ENCODE assay signal across 8 cellular contexts in genomic region chr3:9395570-9396300, GRCh38. TPM values are rescaled to one million over a fixed set of nuclear protein-coding genes. Genes with fewer than 3 reads are reported as not detected.
DNase-seq lines count a peak whose midpoint lies in the region; ATAC-seq and TF ChIP-seq lines count a peak whose summit lies in the region.

No MANE protein-coding gene starts in this region.

- H3K27me3 Mint-ChIP-seq in dendritic cell treated with granulocyte-macrophage colony-stimulating factor and Interleukin-4, amounts not matched to agents 40 ng/mL and 50 ng/mL, for 4 days, result no peaks in the 10 kb centered on the region
- peaks cover 0 to 4% (median 0%) of the 10 kb centered on the region in 5 donors for H3K27me3 Mint-ChIP-seq in naive thymus-derived CD8-positive, alpha-beta T cell

- H3K9me3 ChIP-seq in BE2C (no peaks in the 10 kb centered on the region), MG63 (no peaks in the 10 kb centered on the region)

- H3K9me3 Mint-ChIP-seq in dendritic cell treated with granulocyte-macrophage colony-stimulating factor and Interleukin-4, amounts not matched to agents 40 ng/mL and 50 ng/mL, for 4 days, result no peaks in the 10 kb centered on the region
- H3K9me3 Mint-ChIP-seq in naive thymus-derived CD8-positive, alpha-beta T cell, result no peaks in the 10 kb centered on the region

- peaks cover 67% of the 10 kb centered on the region for H3K36me3 Mint-ChIP-seq in dendritic cell treated with granulocyte-macrophage colony-stimulating factor and Interleukin-4, amounts not matched to agents 40 ng/mL and 50 ng/mL, for 4 days (ENCODE audit: low read depth)
- H3K36me3 Mint-ChIP-seq in naive thymus-derived CD8-positive, alpha-beta T cell, result peaks cover 0 to 48% (median 12%) of the 10 kb centered on the region in 3 donors

- peak overlapping the region; percentile 93 for H3K27ac Mint-ChIP-seq in dendritic cell treated with granulocyte-macrophage colony-stimulating factor and Interleukin-4, amounts not matched to agents 40 ng/mL and 50 ng/mL, for 4 days
- H3K27ac Mint-ChIP-seq in naive thymus-derived CD8-positive, alpha-beta T cell, result peak overlapping the region; percentile 94 to 99 (median 98)

- peak overlapping the region; percentile 93 for H3K4me3 Mint-ChIP-seq in dendritic cell treated with granulocyte-macrophage colony-stimulating factor and Interleukin-4, amounts not matched to agents 40 ng/mL and 50 ng/mL, for 4 days
- peak overlapping the region; percentile 89 to 99 (median 96) for H3K4me3 Mint-ChIP-seq in naive thymus-derived CD8-positive, alpha-beta T cell

- H3K4me1 ChIP-seq in BE2C, result peaks cover 2% of the 10 kb centered on the region; the same call in 1 of the 2 replicates

- POLR2A ChIA-PET in naive thymus-derived CD8-positive, alpha-beta T cell (lab: Charles Lee), result interaction anchor here (0.6 to 5.1 kb wide), 16 partner anchors 9 to 798 kb away, joined by 3 to 131 read pairs (median 7); partner anchors contain the start of genes BRPF1, MTMR14 and THUMPD3

- peaks cover 59% of the 10 kb centered on the region for H3K4me1 Mint-ChIP-seq in dendritic cell treated with granulocyte-macrophage colony-stimulating factor and Interleukin-4, amounts not matched to agents 40 ng/mL and 50 ng/mL, for 4 days (ENCODE audit: low read depth)
- H3K4me1 Mint-ChIP-seq in naive thymus-derived CD8-positive, alpha-beta T cell, result peaks cover 46 to 78% (median 72%) of the 10 kb centered on the region in 4 donors

- H3K36me3 ChIP-seq in BE2C, result peaks cover 28% of the 10 kb centered on the region
- H3K36me3 ChIP-seq in MG63, result peaks cover 52% of the 10 kb centered on the region

- H3K4me3 ChIP-seq in BE2C (ENCODE audit: low read depth, low read length) (peak overlapping the region; percentile 68), MG63 (peak overlapping the region; percentile 68)

- TF ChIP-seq CTCF in BE2C (IDR thresholded peaks at IDR 0.05; ENCODE audit: low read depth, low read length), result no peak

- DNase-seq in BE2C (no peak), MG63 (no peak), EL (no peak)
- no peak for DNase-seq in naive thymus-derived CD8-positive, alpha-beta T cell
- no peak for DNase-seq in stimulated activated CD4-positive, alpha-beta T cell treated with anti-CD3 and anti-CD28 coated beads, Interleukin-4, amount 100 ng/mL, for 1 hour

- H3K27me3 ChIP-seq in BE2C (no peaks in the 10 kb centered on the region), MG63 (no peaks in the 10 kb centered on the region)

- no peak for ATAC-seq in naive thymus-derived CD8-positive, alpha-beta T cell
- no peak for ATAC-seq in GM18519 (IDR thresholded peaks at IDR 0.05; ENCODE audit: low FRiP score, unreplicated experiment)
- ATAC-seq in HG03571 (IDR thresholded peaks at IDR 0.05; ENCODE audit: unreplicated experiment), result no peak

- intact Hi-C loops in dendritic cell treated with granulocyte-macrophage colony-stimulating factor and Interleukin-4, amounts not matched to agents 40 ng/mL and 50 ng/mL, for 4 days (cut with micrococcal nuclease), result loop anchor here (2.0 to 5.0 kb wide), 2 partner anchors 33 to 617 kb away; partner anchors contain the start of gene THUMPD3

RNA-seq across cellular contexts. Expression of gene SETD5, which starts 1.7 kb away (rescaled TPM):
- 53.7 TPM for polyA plus RNA-seq in BE2C (2012; ENCODE audit: insufficient read depth, insufficient read length, low read depth)
- 18.4 and 33.9 TPM in 2 replicates for total RNA-seq in MG63 (2014; rRNA removed; shearing (Covaris generic); ENCODE audit: low replicate concordance)
- total RNA-seq in naive thymus-derived CD8-positive, alpha-beta T cell, result 100 to 1,000 TPM; 143 to 146 TPM
- polyA plus RNA-seq in naive thymus-derived CD8-positive, alpha-beta T cell, result 10 to 100 TPM; 16.0 to 43.0 (median 24.7) TPM

RNA-seq across cellular contexts. Expression of gene THUMPD3, which starts 32.9 kb away (rescaled TPM):
- 53.9 TPM for polyA plus RNA-seq in BE2C (2012; ENCODE audit: insufficient read depth, insufficient read length, low read depth)
- 31.3 and 101 TPM in 2 replicates for total RNA-seq in MG63 (2014; rRNA removed; shearing (Covaris generic); ENCODE audit: low replicate concordance)
- total RNA-seq in naive thymus-derived CD8-positive, alpha-beta T cell, result 10 to 100 TPM; 42.6 to 43.3 TPM
- polyA plus RNA-seq in naive thymus-derived CD8-positive, alpha-beta T cell, result 10 to 100 TPM; 22.7 to 30.8 (median 23.5) TPM
